ENCODE assay signal across 1 cellular context in the genomic region with DNA sequence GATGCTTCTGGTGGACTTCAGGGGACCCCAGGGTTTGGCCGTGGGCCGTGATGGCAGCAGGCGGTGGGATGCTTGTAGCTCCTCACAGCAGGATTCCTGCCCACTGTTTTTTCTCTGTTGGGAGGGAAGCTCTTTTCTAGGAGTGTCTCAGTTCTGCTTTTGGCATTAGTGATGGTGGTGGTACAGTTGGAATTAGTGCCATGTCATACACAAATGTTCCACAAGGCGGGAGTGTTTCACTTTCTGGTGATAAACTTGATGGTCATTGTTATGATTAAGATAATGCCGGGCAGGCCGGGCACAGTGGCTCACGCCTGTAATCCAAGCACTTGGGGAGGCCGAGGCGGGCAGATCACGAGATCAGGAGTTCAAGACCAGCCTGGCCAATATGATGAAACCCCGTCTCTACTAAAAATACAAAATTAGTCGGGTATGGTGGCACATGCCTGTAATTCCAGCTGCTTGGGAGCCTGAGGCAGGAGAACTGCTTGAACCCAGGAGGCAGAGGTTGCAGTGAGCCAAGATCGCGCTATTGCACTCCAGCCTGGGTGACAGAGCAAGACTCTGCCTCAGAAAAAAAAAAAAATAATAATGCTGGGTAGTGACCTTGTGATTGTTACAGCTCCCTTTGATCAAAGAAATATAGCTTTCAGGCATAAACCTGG.
A peak's percentile ranks its signal among the peaks of the same experiment; 100 is the strongest.
TF ChIP-seq lines count a peak whose summit lies in the region.
"Not testable (repeated sequence)": the region's sequence is repeated elsewhere in the genome, so short reads cannot be mapped to it uniquely, and the experiment has no call there.

No MANE protein-coding gene starts in this region.

TF ChIP-seq in K562, 482 proteins besides CTCF, POLR2A, EP300 and RAD21 (continued from another document):
- TF ChIP-seq, protein P1, sequence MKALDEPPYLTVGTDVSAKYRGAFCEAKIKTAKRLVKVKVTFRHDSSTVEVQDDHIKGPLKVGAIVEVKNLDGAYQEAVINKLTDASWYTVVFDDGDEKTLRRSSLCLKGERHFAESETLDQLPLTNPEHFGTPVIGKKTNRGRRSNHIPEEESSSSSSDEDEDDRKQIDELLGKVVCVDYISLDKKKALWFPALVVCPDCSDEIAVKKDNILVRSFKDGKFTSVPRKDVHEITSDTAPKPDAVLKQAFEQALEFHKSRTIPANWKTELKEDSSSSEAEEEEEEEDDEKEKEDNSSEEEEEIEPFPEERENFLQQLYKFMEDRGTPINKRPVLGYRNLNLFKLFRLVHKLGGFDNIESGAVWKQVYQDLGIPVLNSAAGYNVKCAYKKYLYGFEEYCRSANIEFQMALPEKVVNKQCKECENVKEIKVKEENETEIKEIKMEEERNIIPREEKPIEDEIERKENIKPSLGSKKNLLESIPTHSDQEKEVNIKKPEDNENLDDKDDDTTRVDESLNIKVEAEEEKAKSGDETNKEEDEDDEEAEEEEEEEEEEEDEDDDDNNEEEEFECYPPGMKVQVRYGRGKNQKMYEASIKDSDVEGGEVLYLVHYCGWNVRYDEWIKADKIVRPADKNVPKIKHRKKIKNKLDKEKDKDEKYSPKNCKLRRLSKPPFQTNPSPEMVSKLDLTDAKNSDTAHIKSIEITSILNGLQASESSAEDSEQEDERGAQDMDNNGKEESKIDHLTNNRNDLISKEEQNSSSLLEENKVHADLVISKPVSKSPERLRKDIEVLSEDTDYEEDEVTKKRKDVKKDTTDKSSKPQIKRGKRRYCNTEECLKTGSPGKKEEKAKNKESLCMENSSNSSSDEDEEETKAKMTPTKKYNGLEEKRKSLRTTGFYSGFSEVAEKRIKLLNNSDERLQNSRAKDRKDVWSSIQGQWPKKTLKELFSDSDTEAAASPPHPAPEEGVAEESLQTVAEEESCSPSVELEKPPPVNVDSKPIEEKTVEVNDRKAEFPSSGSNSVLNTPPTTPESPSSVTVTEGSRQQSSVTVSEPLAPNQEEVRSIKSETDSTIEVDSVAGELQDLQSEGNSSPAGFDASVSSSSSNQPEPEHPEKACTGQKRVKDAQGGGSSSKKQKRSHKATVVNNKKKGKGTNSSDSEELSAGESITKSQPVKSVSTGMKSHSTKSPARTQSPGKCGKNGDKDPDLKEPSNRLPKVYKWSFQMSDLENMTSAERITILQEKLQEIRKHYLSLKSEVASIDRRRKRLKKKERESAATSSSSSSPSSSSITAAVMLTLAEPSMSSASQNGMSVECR (CRISPR knock-in tag; IDR thresholded peaks at IDR 0.05): peak; percentile 39; the same call in 1 of the 2 replicates
- TF ChIP-seq, protein P2, sequence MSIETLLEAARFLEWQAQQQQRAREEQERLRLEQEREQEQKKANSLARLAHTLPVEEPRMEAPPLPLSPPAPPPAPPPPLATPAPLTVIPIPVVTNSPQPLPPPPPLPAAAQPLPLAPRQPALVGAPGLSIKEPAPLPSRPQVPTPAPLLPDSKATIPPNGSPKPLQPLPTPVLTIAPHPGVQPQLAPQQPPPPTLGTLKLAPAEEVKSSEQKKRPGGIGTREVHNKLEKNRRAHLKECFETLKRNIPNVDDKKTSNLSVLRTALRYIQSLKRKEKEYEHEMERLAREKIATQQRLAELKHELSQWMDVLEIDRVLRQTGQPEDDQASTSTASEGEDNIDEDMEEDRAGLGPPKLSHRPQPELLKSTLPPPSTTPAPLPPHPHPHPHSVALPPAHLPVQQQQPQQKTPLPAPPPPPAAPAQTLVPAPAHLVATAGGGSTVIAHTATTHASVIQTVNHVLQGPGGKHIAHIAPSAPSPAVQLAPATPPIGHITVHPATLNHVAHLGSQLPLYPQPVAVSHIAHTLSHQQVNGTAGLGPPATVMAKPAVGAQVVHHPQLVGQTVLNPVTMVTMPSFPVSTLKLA (conservative IDR thresholded peaks at IDR 0.05): peak in 1 of 2 experiments; percentile 29; a peak in 1 of 4 replicates
- TF ChIP-seq ARID2 (IDR thresholded peaks at IDR 0.05) (peak; percentile 78), ATF7 (IDR thresholded peaks at IDR 0.05) (peak; percentile 66), BCOR (IDR thresholded peaks at IDR 0.05) (peak; percentile 74), STAG1 (CRISPR knock-in tag; IDR thresholded peaks at IDR 0.05; ENCODE audit: borderline replicate concordance) (peak; percentile 46; the same call in 1 of the 2 replicates), SOX6 (IDR thresholded peaks at IDR 0.05) (peak; percentile 80), MAZ (CRISPR knock-in tag; conservative IDR thresholded peaks at IDR 0.05 in 1 of 2, IDR thresholded peaks at IDR 0.05 in 1 of 2) (peak in 1 of 2 experiments; percentile 55; a peak in 2 of 4 replicates), CREM (IDR thresholded peaks at IDR 0.05; ENCODE audit: low read depth) (peak; percentile 55; the same call in 1 of the 2 replicates), GATA2 (CRISPR knock-in tag; IDR thresholded peaks at IDR 0.05) (peak; percentile 35; the same call in 1 of the 2 replicates), L3MBTL2 (IDR thresholded peaks at IDR 0.05) (peak; percentile 27; the same call in 1 of the 2 replicates), TOE1 (IDR thresholded peaks at IDR 0.05; ENCODE audit: borderline replicate concordance) (peak; percentile 65; the same call in 1 of the 2 replicates), BRD9 (IDR thresholded peaks at IDR 0.05; ENCODE audit: low read depth, partially characterized antibody) (peak; percentile 69), CBX3 (IDR thresholded peaks at IDR 0.05; ENCODE audit: borderline replicate concordance in 1 of 2, low read length in 2 of 2) (0 out of 3 replicates have a peak, but pooled peaks of 1 of the 2 experiments have one; percentile 19), SP1 (CRISPR knock-in tag; IDR thresholded peaks at IDR 0.05) (peak; percentile 47; the same call in 1 of the 2 replicates), CTBP1 (IDR thresholded peaks at IDR 0.05; ENCODE audit: borderline replicate concordance) (peak; percentile 69; the same call in 1 of the 2 replicates), TBP (optimal IDR thresholded peaks at IDR 0.05; ENCODE audit: low read depth, low read length) (peak; percentile 52), MTA3 (IDR thresholded peaks at IDR 0.05; ENCODE audit: borderline replicate concordance) (0 out of 2 replicates have a peak, but pooled peaks have one; percentile 57), LCOR (CRISPR knock-in tag; IDR thresholded peaks at IDR 0.05) (0 out of 2 replicates have a peak, but pooled peaks have one; percentile 25), BACH1 (tag; IDR thresholded peaks at IDR 0.05) (0 out of 2 replicates have a peak, but pooled peaks have one; percentile 35), NFIC (IDR thresholded peaks at IDR 0.05) (peak; percentile 19; the same call in 1 of the 2 replicates), ATF1 (tag; IDR thresholded peaks at IDR 0.05) (peak; percentile 21; the same call in 1 of the 2 replicates)
- TF ChIP-seq, protein P3, sequence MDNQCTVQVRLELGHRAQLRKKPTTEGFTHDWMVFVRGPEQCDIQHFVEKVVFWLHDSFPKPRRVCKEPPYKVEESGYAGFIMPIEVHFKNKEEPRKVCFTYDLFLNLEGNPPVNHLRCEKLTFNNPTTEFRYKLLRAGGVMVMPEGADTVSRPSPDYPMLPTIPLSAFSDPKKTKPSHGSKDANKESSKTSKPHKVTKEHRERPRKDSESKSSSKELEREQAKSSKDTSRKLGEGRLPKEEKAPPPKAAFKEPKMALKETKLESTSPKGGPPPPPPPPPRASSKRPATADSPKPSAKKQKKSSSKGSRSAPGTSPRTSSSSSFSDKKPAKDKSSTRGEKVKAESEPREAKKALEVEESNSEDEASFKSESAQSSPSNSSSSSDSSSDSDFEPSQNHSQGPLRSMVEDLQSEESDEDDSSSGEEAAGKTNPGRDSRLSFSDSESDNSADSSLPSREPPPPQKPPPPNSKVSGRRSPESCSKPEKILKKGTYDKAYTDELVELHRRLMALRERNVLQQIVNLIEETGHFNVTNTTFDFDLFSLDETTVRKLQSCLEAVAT (IDR thresholded peaks at IDR 0.05): 0 out of 4 replicates have a peak, but pooled peaks of 1 of the 2 experiments have one; percentile 21
- TF ChIP-seq TOE1 (CRISPR knock-in tag; IDR thresholded peaks at IDR 0.05; ENCODE audit: borderline replicate concordance, low read depth); ATF1 (CRISPR knock-in tag; IDR thresholded peaks at IDR 0.05): not testable (repeated sequence)
- TF ChIP-seq, protein P4, sequence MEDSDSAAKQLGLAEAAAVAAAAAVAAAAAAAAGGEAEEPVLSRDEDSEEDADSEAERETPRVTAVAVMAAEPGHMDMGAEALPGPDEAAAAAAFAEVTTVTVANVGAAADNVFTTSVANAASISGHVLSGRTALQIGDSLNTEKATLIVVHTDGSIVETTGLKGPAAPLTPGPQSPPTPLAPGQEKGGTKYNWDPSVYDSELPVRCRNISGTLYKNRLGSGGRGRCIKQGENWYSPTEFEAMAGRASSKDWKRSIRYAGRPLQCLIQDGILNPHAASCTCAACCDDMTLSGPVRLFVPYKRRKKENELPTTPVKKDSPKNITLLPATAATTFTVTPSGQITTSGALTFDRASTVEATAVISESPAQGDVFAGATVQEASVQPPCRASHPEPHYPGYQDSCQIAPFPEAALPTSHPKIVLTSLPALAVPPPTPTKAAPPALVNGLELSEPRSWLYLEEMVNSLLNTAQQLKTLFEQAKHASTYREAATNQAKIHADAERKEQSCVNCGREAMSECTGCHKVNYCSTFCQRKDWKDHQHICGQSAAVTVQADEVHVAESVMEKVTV (CRISPR knock-in tag; IDR thresholded peaks at IDR 0.05): peak; percentile 81
- TF ChIP-seq, protein P5, sequence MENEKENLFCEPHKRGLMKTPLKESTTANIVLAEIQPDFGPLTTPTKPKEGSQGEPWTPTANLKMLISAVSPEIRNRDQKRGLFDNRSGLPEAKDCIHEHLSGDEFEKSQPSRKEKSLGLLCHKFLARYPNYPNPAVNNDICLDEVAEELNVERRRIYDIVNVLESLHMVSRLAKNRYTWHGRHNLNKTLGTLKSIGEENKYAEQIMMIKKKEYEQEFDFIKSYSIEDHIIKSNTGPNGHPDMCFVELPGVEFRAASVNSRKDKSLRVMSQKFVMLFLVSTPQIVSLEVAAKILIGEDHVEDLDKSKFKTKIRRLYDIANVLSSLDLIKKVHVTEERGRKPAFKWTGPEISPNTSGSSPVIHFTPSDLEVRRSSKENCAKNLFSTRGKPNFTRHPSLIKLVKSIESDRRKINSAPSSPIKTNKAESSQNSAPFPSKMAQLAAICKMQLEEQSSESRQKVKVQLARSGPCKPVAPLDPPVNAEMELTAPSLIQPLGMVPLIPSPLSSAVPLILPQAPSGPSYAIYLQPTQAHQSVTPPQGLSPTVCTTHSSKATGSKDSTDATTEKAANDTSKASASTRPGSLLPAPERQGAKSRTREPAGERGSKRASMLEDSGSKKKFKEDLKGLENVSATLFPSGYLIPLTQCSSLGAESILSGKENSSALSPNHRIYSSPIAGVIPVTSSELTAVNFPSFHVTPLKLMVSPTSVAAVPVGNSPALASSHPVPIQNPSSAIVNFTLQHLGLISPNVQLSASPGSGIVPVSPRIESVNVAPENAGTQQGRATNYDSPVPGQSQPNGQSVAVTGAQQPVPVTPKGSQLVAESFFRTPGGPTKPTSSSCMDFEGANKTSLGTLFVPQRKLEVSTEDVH (IDR thresholded peaks at IDR 0.05; ENCODE audit: low read depth, partially characterized antibody): peak; percentile 20
